ENCODE assay signal across 8 cellular contexts in genomic region chr9:136564379-136564988, GRCh38. TPM values are rescaled to one million over a fixed set of nuclear protein-coding genes. Genes with fewer than 3 reads are reported as not detected.
DNase-seq lines count a peak whose midpoint lies in the region; ATAC-seq, FAIRE-seq and TF ChIP-seq lines count a peak whose summit lies in the region.

No MANE protein-coding gene starts in this region.

- intact Hi-C loops in Calu3 (cut with micrococcal nuclease; ENCODE audit: unreplicated experiment): no loop called here

- H3K9me3 ChIP-seq in CD8-positive, alpha-beta memory T cell (ENCODE audit: low read length): no peaks in the 10 kb centered on the region
- H3K9me3 ChIP-seq in MG63: peaks cover under 1% of the 10 kb centered on the region

- CTCF ChIA-PET in CD8-positive, alpha-beta memory T cell (lab: Charles Lee): no interaction called here
- CTCF ChIA-PET in Calu3 (lab: Charles Lee): no interaction called here

- POLR2A ChIA-PET in CD8-positive, alpha-beta memory T cell (lab: Charles Lee): no interaction called here

- H3K27me3 ChIP-seq in CD8-positive, alpha-beta memory T cell (ENCODE audit: insufficient read depth, low read length, poor library complexity, severe bottlenecking): no peaks in the 10 kb centered on the region
- no peaks in the 10 kb centered on the region for H3K27me3 ChIP-seq in MG63

- no peak overlapping the region for H3K4me3 Mint-ChIP-seq in CD8-positive, alpha-beta memory T cell
- H3K4me3 Mint-ChIP-seq in Calu3 (ENCODE audit: low read depth, unreplicated experiment): no peak overlapping the region

- no peaks in the 10 kb centered on the region for H3K4me1 ChIP-seq in CD8-positive, alpha-beta memory T cell (ENCODE audit: insufficient read depth, low read length)

- FAIRE-seq in GM19239 (lab: Jason Lieb, UNC): peak; percentile 78

- BruUV-seq in Calu3 (replicated peaks; lab: Mats Ljungman, UMichigan): no TSS peak

- no peaks in the 10 kb centered on the region for H3K27me3 Mint-ChIP-seq in CD8-positive, alpha-beta memory T cell
- H3K27me3 Mint-ChIP-seq in Calu3 (ENCODE audit: unreplicated experiment): no peaks in the 10 kb centered on the region

- H3K36me3 Mint-ChIP-seq in CD8-positive, alpha-beta memory T cell: no peaks in the 10 kb centered on the region
- H3K36me3 Mint-ChIP-seq in Calu3 (ENCODE audit: insufficient read depth, unreplicated experiment): no peaks in the 10 kb centered on the region

- peak; percentile 81 for DNase-seq in GM19239 (ENCODE audit: insufficient read length, low spot score)
- peak; percentile 7 for DNase-seq in OCI-M1 (lab: John Stamatoyannopoulos, UW)
- DNase-seq in fibroblast of villous mesenchyme (ENCODE audit: low read depth): peak; percentile 91
- DNase-seq in skeletal muscle cell (ENCODE audit: low read depth): peak; percentile 43
- DNase-seq in CD8-positive, alpha-beta memory T cell: no peak
- DNase-seq in MG63: no peak
- DNase-seq in Calu3: no peak

- no peaks in the 10 kb centered on the region for H3K9me3 Mint-ChIP-seq in CD8-positive, alpha-beta memory T cell
- H3K9me3 Mint-ChIP-seq in Calu3 (ENCODE audit: low read depth, unreplicated experiment): no peaks in the 10 kb centered on the region

- H3K27ac Mint-ChIP-seq in CD8-positive, alpha-beta memory T cell: no peak overlapping the region
- H3K27ac Mint-ChIP-seq in Calu3 (ENCODE audit: unreplicated experiment): no peak overlapping the region

- no peak overlapping the region for H3K27ac ChIP-seq in CD8-positive, alpha-beta memory T cell (ENCODE audit: low read depth, low read length)

- H3K36me3 ChIP-seq in CD8-positive, alpha-beta memory T cell (ENCODE audit: insufficient read depth, low read length): no peaks in the 10 kb centered on the region
- H3K36me3 ChIP-seq in MG63: no peaks in the 10 kb centered on the region

- H3K4me1 Mint-ChIP-seq in CD8-positive, alpha-beta memory T cell: peaks cover 0 to 1% (median 0%) of the 10 kb centered on the region in 3 donors
- H3K4me1 Mint-ChIP-seq in Calu3 (ENCODE audit: low read depth, unreplicated experiment): peaks cover 12% of the 10 kb centered on the region

- no peak for ATAC-seq in GM19328 (IDR thresholded peaks at IDR 0.05; ENCODE audit: unreplicated experiment)

- TF ChIP-seq CTCF in fibroblast of villous mesenchyme (IDR thresholded peaks at IDR 0.05; ENCODE audit: insufficient read depth, low read depth, low read length) (peak; percentile 30), Calu3 (IDR thresholded peaks at IDR 0.05; ENCODE audit: unreplicated experiment) (no peak)

- H3K4me3 ChIP-seq in fibroblast of villous mesenchyme (ENCODE audit: low read depth, low read length): no peak overlapping the region
- no peak overlapping the region for H3K4me3 ChIP-seq in skeletal muscle cell (ENCODE audit: low read depth, low read length)
- no peak overlapping the region for H3K4me3 ChIP-seq in CD8-positive, alpha-beta memory T cell (ENCODE audit: low read length)
- H3K4me3 ChIP-seq in MG63: no peak overlapping the region

RNA-seq across cellular contexts. Expression of gene NOTCH1, which starts 18.6 kb away (rescaled TPM):
- total RNA-seq in fibroblast of villous mesenchyme (22.5 and 36.7 TPM in 2 replicates), Calu3 (2022) (11.7 and 17.7 TPM in 2 replicates)
- total RNA-seq in CD8-positive, alpha-beta memory T cell: 10 to 100 TPM; 70.0 to 79.5 TPM
- 5.1 TPM for polyA plus RNA-seq in CD8-positive, alpha-beta memory T cell
- 4.4 and 4.7 TPM in 2 replicates for total RNA-seq in MG63 (2014; rRNA removed; shearing (Covaris generic); ENCODE audit: low replicate concordance)

Comparison
In these comparisons a context has a peak if more than half of its experiments do, and no peak if none do; other contexts are left out.
1. DNase-seq: peak in GM19239 (single experiment), OCI-M1 (single experiment), fibroblast of villous mesenchyme (single experiment) and skeletal muscle cell (single experiment); none in CD8-positive, alpha-beta memory T cell (0 of 5), MG63 (single experiment) and Calu3 (single experiment).